Comparison of ENCODE assay signal across 17 cellular contexts in the genomic region with DNA sequence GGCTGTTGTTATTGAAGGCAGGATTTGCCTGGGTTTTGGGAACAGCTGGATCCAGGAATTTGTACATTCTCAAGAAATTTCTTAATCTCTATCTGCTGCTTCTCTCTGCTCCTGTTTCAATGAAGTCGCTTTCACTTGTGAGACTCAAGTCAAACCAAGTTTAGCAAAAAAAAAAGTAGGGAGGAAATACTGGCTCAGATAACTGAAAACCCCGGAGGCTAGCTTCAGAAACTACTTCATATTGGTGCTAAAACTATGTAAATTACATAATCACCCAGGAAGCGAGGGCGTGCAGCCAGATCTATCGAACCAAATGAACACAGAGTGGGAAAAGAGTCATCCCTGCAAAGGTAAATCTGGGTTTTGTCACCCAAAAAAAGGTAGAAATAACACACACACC.
DNase-seq lines count a peak whose midpoint lies in the region; ATAC-seq and TF ChIP-seq lines count a peak whose summit lies in the region.
"Had no signal": no experiment of that assay in that cellular context is flagged by ENCODE, and none has a peak within 500 bp of the region (broad histone marks: within the 10 kb centered on the region; RNA-seq: fewer than 3 reads in every experiment).

No MANE protein-coding gene starts in this region.

- H3K36me3 ChIP-seq in mesodermal cell (ENCODE audit: control insufficient read depth, insufficient read depth, low read length) (no peaks in the 10 kb centered on the region), esophagus muscularis mucosa (no peaks in the 10 kb centered on the region)
- H3K36me3 ChIP-seq: SJSA1 had no signal

- DNase-seq in Right ventricle myocardium superior (peak; percentile 64), cardiac septum (ENCODE audit: low spot score) (no peak), epithelial cell of esophagus (ENCODE audit: low read depth) (peak; percentile 67), esophagus muscularis mucosa (ENCODE audit: extremely low spot score) (no peak), NCI-H2227 (lab: John Stamatoyannopoulos, UW; ENCODE audit: unreplicated experiment) (no peak), GM10266 (ENCODE audit: extremely low spot score) (no peak)
- DNase-seq in stimulated activated naive CD4-positive, alpha-beta T cell treated with Interleukin-2 at 50 U/mL for 16 hours (lab: John Stamatoyannopoulos, UW), result no peak
- DNase-seq: 8988T; activated CD8-positive, alpha-beta T cell treated with anti-CD3 and anti-CD28 coated beads, Interleukin-2, amount 10 ng/mL, durations not matched to agents 7 days and 5 days; activated naive CD4-positive, alpha-beta T cell treated with anti-CD3 and anti-CD28 coated beads, Interleukin-2, amount 10 ng/mL, durations not matched to agents 7 days and 5 days; erythroblast; NCI-H187; substantia nigra had no signal

- peak overlapping the region; percentile 82 for H3K27ac ChIP-seq in mesodermal cell (ENCODE audit: low read depth, low read length, severe bottlenecking)
- peak overlapping the region in 1 of 4 donors; percentile 11 for H3K27ac ChIP-seq in esophagus muscularis mucosa (replicated peaks in 1 of 4)
- H3K27ac ChIP-seq: KMS-11, SJSA1 had no signal

- peak; percentile 80 for ATAC-seq in Right ventricle myocardium superior (ENCODE audit: poor library complexity)
- ATAC-seq: activated CD8-positive, alpha-beta T cell treated with anti-CD3 and anti-CD28 coated beads, Interleukin-2, amount 10 ng/mL, durations not matched to agents 7 days and 5 days; sciatic nerve had no signal

- intact Hi-C loops in Right ventricle myocardium superior (cut with DNase I) (no loop called here), cardiac septum (cut with DNase I) (no loop called here), esophagus muscularis mucosa (cut with DNase I) (no loop called here)

- H3K4me1 ChIP-seq in mesodermal cell (ENCODE audit: control insufficient read depth, insufficient read depth, low read length, poor library complexity, severe bottlenecking) (peaks cover 19% of the 10 kb centered on the region), esophagus muscularis mucosa (peaks cover 0 to 4% (median 0%) of the 10 kb centered on the region in 4 donors)
- H3K4me1 ChIP-seq: SJSA1 had no signal

- TF ChIP-seq CTCF in epithelial cell of esophagus (IDR thresholded peaks at IDR 0.05; ENCODE audit: insufficient read depth, low read depth, low read length, missing control alignments) (no peak), esophagus muscularis mucosa (IDR thresholded peaks at IDR 0.05) (no peak), GM10266 (IDR thresholded peaks at IDR 0.05; ENCODE audit: control insufficient read depth, insufficient read depth, low read depth, missing control alignments) (no peak)

- H3K9me3 ChIP-seq in mesodermal cell (ENCODE audit: control insufficient read depth, low read length) (no peaks in the 10 kb centered on the region), esophagus muscularis mucosa (no peaks in the 10 kb centered on the region)
- H3K9me3 ChIP-seq: SJSA1 had no signal

- no peak for TF ChIP-seq POLR2A in esophagus muscularis mucosa (IDR thresholded peaks at IDR 0.05; ENCODE audit: low read depth)

- TF ChIP-seq EP300 in esophagus muscularis mucosa (IDR thresholded peaks at IDR 0.05), result no peak

- no peak overlapping the region for H3K4me3 ChIP-seq in epithelial cell of esophagus (ENCODE audit: low read length)
- H3K4me3 ChIP-seq in mesodermal cell (ENCODE audit: extremely low read depth, insufficient read depth, low read length, poor library complexity, severe bottlenecking), result no peak overlapping the region
- no peak overlapping the region for H3K4me3 ChIP-seq in esophagus muscularis mucosa
- H3K4me3 ChIP-seq: SJSA1 had no signal

- H3K27me3 ChIP-seq in esophagus muscularis mucosa, result peaks cover 0 to 34% (median 2%) of the 10 kb centered on the region in 4 donors

- WGBS in mesodermal cell (ENCODE audit: insufficient coverage in 2 of 2), 2 experiments, result 80 to 100% methylated on average over 2 of the region's 5 CpGs
- WGBS in esophagus muscularis mucosa, result 43% methylated on average over 5 of the region's 5 CpGs

Comparison
In these comparisons a context has a peak if more than half of its experiments do, and no peak if none do; other contexts are left out.
1. DNase-seq: peak in Right ventricle myocardium superior (single experiment) and epithelial cell of esophagus (single experiment); none in cardiac septum (single experiment), esophagus muscularis mucosa (single experiment), stimulated activated naive CD4-positive, alpha-beta T cell treated with Interleukin-2 at 50 U/mL for 16 hours (single experiment), NCI-H2227 (single experiment) and GM10266 (single experiment).